16 cellular contexts compared by ENCODE assay signal in genomic region chr18:37481058-37481457, GRCh38.
"Had no signal": no experiment of that assay in that cellular context is flagged by ENCODE, and none has a peak within 500 bp of the region (broad histone marks: within the 10 kb centered on the region; RNA-seq: fewer than 3 reads in every experiment).

No MANE protein-coding gene starts in this region.

- H3K36me3 ChIP-seq: cardiac muscle cell, colonic mucosa, gastroesophageal sphincter, suprapubic skin had no signal

- H3K4me1 ChIP-seq: colonic mucosa had no signal

- H3K4me3 ChIP-seq: cardiac muscle cell, colonic mucosa, gastroesophageal sphincter, suprapubic skin had no signal

- H3K9me3 ChIP-seq: colonic mucosa, gastroesophageal sphincter, suprapubic skin had no signal

- H3K27ac ChIP-seq: cardiac muscle cell, colonic mucosa, gastroesophageal sphincter, suprapubic skin had no signal

- ATAC-seq: activated CD8-positive, alpha-beta T cell treated with anti-CD3 and anti-CD28 coated beads for 36 hours; activated naive CD8-positive, alpha-beta T cell treated with anti-CD3 and anti-CD28 coated beads, Interleukin-2, amount 50 U/mL, for 24 hours; activated T-cell treated with anti-CD3 and anti-CD28 coated beads, Interleukin-2, amount 50 U/mL, for 72 hours; gastroesophageal sphincter; left colon; natural killer cell; stimulated activated naive CD8-positive, alpha-beta T cell treated with anti-CD3 and anti-CD28 coated beads, Interleukin-15, Interleukin-2, amounts not matched to agents 100 U/mL and 50 U/mL, for 24 hours had no signal

- DNase-seq: activated CD4-positive, alpha-beta T cell treated with anti-CD3 and anti-CD28 coated beads for 4 hours; activated CD8-positive, alpha-beta memory T cell treated with anti-CD3 and anti-CD28 coated beads, Interleukin-2, amount 50 U/mL, for 4 hours; activated CD8-positive, alpha-beta T cell treated with anti-CD3 and anti-CD28 coated beads for 36 hours; activated naive CD8-positive, alpha-beta T cell treated with anti-CD3 and anti-CD28 coated beads, Interleukin-2, amount 50 U/mL, for 24 hours; activated T-cell treated with anti-CD3 and anti-CD28 coated beads, Interleukin-2, amount 50 U/mL, for 72 hours; colonic mucosa; left colon; natural killer cell; stimulated activated CD4-positive, alpha-beta T cell treated with anti-CD3 and anti-CD28 coated beads, Interleukin-12 subunit alpha, Interleukin-12 subunit beta, amount 100 ng/mL, for 4 hours; stimulated activated CD4-positive, alpha-beta T cell treated with anti-CD3 and anti-CD28 coated beads, Interleukin-2, amount 100 ng/mL, for 48 hours; stimulated activated naive CD8-positive, alpha-beta T cell treated with anti-CD3 and anti-CD28 coated beads, Interleukin-15, Interleukin-2, amounts not matched to agents 100 U/mL and 50 U/mL, for 24 hours; T-helper 9 cell had no signal

- H3K9me3 Mint-ChIP-seq: activated CD8-positive, alpha-beta T cell treated with anti-CD3 and anti-CD28 coated beads for 36 hours; activated naive CD8-positive, alpha-beta T cell treated with anti-CD3 and anti-CD28 coated beads, Interleukin-2, amount 50 U/mL, for 24 hours; activated T-cell treated with anti-CD3 and anti-CD28 coated beads, Interleukin-2, amount 50 U/mL, for 72 hours; natural killer cell; type B pancreatic cell had no signal

- H3K4me1 Mint-ChIP-seq: activated naive CD8-positive, alpha-beta T cell treated with anti-CD3 and anti-CD28 coated beads, Interleukin-2, amount 50 U/mL, for 24 hours had no signal

- H3K4me3 Mint-ChIP-seq: activated CD8-positive, alpha-beta T cell treated with anti-CD3 and anti-CD28 coated beads for 36 hours; activated naive CD8-positive, alpha-beta T cell treated with anti-CD3 and anti-CD28 coated beads, Interleukin-2, amount 50 U/mL, for 24 hours; activated T-cell treated with anti-CD3 and anti-CD28 coated beads, Interleukin-2, amount 50 U/mL, for 72 hours; natural killer cell; type B pancreatic cell had no signal

- H3K36me3 Mint-ChIP-seq: natural killer cell, type B pancreatic cell had no signal

- H3K27ac Mint-ChIP-seq: activated CD8-positive, alpha-beta T cell treated with anti-CD3 and anti-CD28 coated beads for 36 hours; activated naive CD8-positive, alpha-beta T cell treated with anti-CD3 and anti-CD28 coated beads, Interleukin-2, amount 50 U/mL, for 24 hours; activated T-cell treated with anti-CD3 and anti-CD28 coated beads, Interleukin-2, amount 50 U/mL, for 72 hours; natural killer cell; type B pancreatic cell had no signal
